Comparison of ENCODE assay signal across 10 cellular contexts in the genomic region with DNA sequence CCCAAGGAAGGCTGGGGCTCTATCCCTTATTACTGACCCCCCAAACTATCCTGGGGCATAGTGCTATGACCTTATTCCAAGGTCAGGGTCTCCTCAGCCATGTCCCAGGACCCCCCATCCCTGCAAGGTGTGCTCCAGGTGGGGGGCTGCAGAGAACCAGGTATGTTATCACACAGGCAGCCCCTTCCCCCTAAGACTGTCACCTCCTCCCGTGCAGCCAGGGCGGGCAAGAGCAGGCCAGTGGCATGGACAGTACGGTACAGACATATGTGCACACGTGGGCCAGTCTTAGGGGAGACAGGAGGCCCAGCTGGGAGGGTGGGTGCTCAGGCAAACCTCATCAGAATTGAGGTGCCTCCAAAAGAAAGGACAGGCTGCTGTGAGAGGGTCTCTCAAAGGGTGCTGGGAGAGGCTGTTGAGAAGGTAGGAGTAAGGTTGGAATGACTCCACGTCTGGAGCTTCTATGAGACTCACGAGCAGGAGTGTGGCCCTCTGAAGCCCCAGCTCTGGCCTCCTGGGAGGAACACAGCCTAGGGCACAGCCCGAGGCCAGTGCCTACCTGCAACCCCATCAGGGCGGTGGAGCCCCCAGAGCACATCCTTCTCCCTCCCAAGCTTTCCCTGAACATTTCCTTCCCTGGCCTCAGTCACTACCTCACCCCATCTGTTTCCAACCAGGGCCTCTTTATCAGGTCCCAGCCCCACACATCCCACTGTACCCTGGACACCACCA. TPM values are rescaled to one million over a fixed set of nuclear protein-coding genes. Genes with fewer than 3 reads are reported as not detected.
DNase-seq lines count a peak whose midpoint lies in the region; ATAC-seq, FAIRE-seq and TF ChIP-seq lines count a peak whose summit lies in the region.
"Had no signal": no experiment of that assay in that cellular context is flagged by ENCODE, and none has a peak within 500 bp of the region (broad histone marks: within the 10 kb centered on the region; RNA-seq: fewer than 3 reads in every experiment).

No MANE protein-coding gene starts in this region.

- TF ChIP-seq CTCF in CD8-positive, alpha-beta T cell (IDR thresholded peaks at IDR 0.05) = no peak
- no peak for TF ChIP-seq CTCF in astrocyte (IDR thresholded peaks at IDR 0.05; ENCODE audit: insufficient read depth, low read depth, low read length)

- peaks cover 18% of the 10 kb centered on the region for H3K27me3 Mint-ChIP-seq in CD8-positive, alpha-beta T cell (ENCODE audit: low read depth)
- H3K27me3 Mint-ChIP-seq in astrocyte (ENCODE audit: low read depth, unreplicated experiment) = no peaks in the 10 kb centered on the region
- H3K27me3 Mint-ChIP-seq in natural killer cell treated with Interleukin-12 subunit alpha and Interleukin-12 subunit beta and Interleukin-15 and Interleukin-18, amount 100 ng/mL, for 72 hours = peaks cover 0 to 9% of the 10 kb centered on the region in 2 donors

- H3K9ac ChIP-seq in astrocyte (ENCODE audit: low read length) = peak overlapping the region; percentile 86

- no peaks in the 10 kb centered on the region for H3K4me1 ChIP-seq in CD8-positive, alpha-beta T cell (ENCODE audit: insufficient read depth, low read length)
- H3K4me1 ChIP-seq in astrocyte (ENCODE audit: insufficient read depth, low read length) = peaks cover 75% of the 10 kb centered on the region

- peak in 1 of 7 experiments; percentile 0 for DNase-seq in CD8-positive, alpha-beta T cell
- DNase-seq in astrocyte (ENCODE audit: low read depth) = no peak
- peak; percentile 52 for DNase-seq in natural killer cell treated with Interleukin-12 subunit alpha and Interleukin-12 subunit beta and Interleukin-15 and Interleukin-18, amount 100 ng/mL, for 72 hours (ENCODE audit: low spot score)
- no peak for DNase-seq in SHP77 (lab: John Stamatoyannopoulos, UW)
- DNase-seq in hepatic stellate cell (ENCODE audit: low spot score) = no peak
- DNase-seq: activated CD4-positive, alpha-beta T cell treated with anti-CD3 and anti-CD28 coated beads for 48 hours; CD4-positive, alpha-beta memory T cell; NCI-H2081 treated with DMSO at 0.1 percent for 48 hours; RPMI8226 had no signal

- peaks cover 46% of the 10 kb centered on the region for H3K36me3 Mint-ChIP-seq in CD8-positive, alpha-beta T cell
- H3K36me3 Mint-ChIP-seq in astrocyte (ENCODE audit: low read depth, unreplicated experiment) = peaks cover 20% of the 10 kb centered on the region
- H3K36me3 Mint-ChIP-seq in natural killer cell treated with Interleukin-12 subunit alpha and Interleukin-12 subunit beta and Interleukin-15 and Interleukin-18, amount 100 ng/mL, for 72 hours = no peaks in the 10 kb centered on the region

- intact Hi-C loops in CD8-positive, alpha-beta T cell (cut with DNase I, micrococcal nuclease) = no loop called here

- H3K27ac ChIP-seq in CD8-positive, alpha-beta T cell (ENCODE audit: low read depth, low read length) = no peak overlapping the region
- peak overlapping the region; percentile 92 for H3K27ac ChIP-seq in astrocyte (ENCODE audit: low read depth, low read length)

- H3K4me3 ChIP-seq in CD8-positive, alpha-beta T cell (ENCODE audit: low read depth, low read length) = no peak overlapping the region
- H3K4me3 ChIP-seq in astrocyte (ENCODE audit: insufficient read depth, low read depth, low read length) = no peak overlapping the region

- peaks cover 14% of the 10 kb centered on the region for H4K20me1 ChIP-seq in astrocyte (ENCODE audit: insufficient read depth, low read length)

- FAIRE-seq in astrocyte (lab: Jason Lieb, UNC) = no peak

- H3K4me1 Mint-ChIP-seq in CD8-positive, alpha-beta T cell (ENCODE audit: low read depth) = peaks cover 10% of the 10 kb centered on the region
- peaks cover 48% of the 10 kb centered on the region for H3K4me1 Mint-ChIP-seq in astrocyte (ENCODE audit: low read depth, unreplicated experiment)
- peaks cover 0 to 8% of the 10 kb centered on the region in 2 donors for H3K4me1 Mint-ChIP-seq in natural killer cell treated with Interleukin-12 subunit alpha and Interleukin-12 subunit beta and Interleukin-15 and Interleukin-18, amount 100 ng/mL, for 72 hours (ENCODE audit: low read depth in 2 of 2)

- H3K79me2 ChIP-seq in astrocyte (ENCODE audit: insufficient read depth, low read length) = peaks cover 38% of the 10 kb centered on the region

- H3K9me3 Mint-ChIP-seq in CD8-positive, alpha-beta T cell = no peaks in the 10 kb centered on the region
- H3K9me3 Mint-ChIP-seq in astrocyte (ENCODE audit: unreplicated experiment) = peaks cover 2% of the 10 kb centered on the region
- H3K9me3 Mint-ChIP-seq in natural killer cell treated with Interleukin-12 subunit alpha and Interleukin-12 subunit beta and Interleukin-15 and Interleukin-18, amount 100 ng/mL, for 72 hours = no peaks in the 10 kb centered on the region
- H3K9me3 Mint-ChIP-seq: CD4-positive, alpha-beta memory T cell had no signal

- no peaks in the 10 kb centered on the region for H3K9me3 ChIP-seq in CD8-positive, alpha-beta T cell (ENCODE audit: low read length)
- no peaks in the 10 kb centered on the region for H3K9me3 ChIP-seq in astrocyte (ENCODE audit: insufficient read depth, low read depth, low read length)

- POLR2A ChIA-PET in CD8-positive, alpha-beta T cell (lab: Charles Lee) = no interaction called here

- no peak overlapping the region for H2AFZ ChIP-seq in astrocyte (ENCODE audit: low read depth, low read length)

- no peaks in the 10 kb centered on the region for H3K27me3 ChIP-seq in CD8-positive, alpha-beta T cell (ENCODE audit: insufficient read depth, low read length)
- H3K27me3 ChIP-seq in astrocyte (ENCODE audit: insufficient read depth, low read length) = no peaks in the 10 kb centered on the region

- no peak overlapping the region for H3K4me3 Mint-ChIP-seq in CD8-positive, alpha-beta T cell
- H3K4me3 Mint-ChIP-seq in astrocyte (ENCODE audit: unreplicated experiment) = peak overlapping the region; percentile 30
- H3K4me3 Mint-ChIP-seq in natural killer cell treated with Interleukin-12 subunit alpha and Interleukin-12 subunit beta and Interleukin-15 and Interleukin-18, amount 100 ng/mL, for 72 hours = no peak overlapping the region
- H3K4me3 Mint-ChIP-seq: CD4-positive, alpha-beta memory T cell had no signal

- H3K27ac Mint-ChIP-seq in CD8-positive, alpha-beta T cell = no peak overlapping the region
- H3K27ac Mint-ChIP-seq in astrocyte (ENCODE audit: unreplicated experiment) = peak overlapping the region; percentile 89
- H3K27ac Mint-ChIP-seq in natural killer cell treated with Interleukin-12 subunit alpha and Interleukin-12 subunit beta and Interleukin-15 and Interleukin-18, amount 100 ng/mL, for 72 hours = no peak overlapping the region

- CTCF ChIA-PET in CD8-positive, alpha-beta T cell (lab: Charles Lee) = no interaction called here

- peaks cover 34% of the 10 kb centered on the region for H3K36me3 ChIP-seq in CD8-positive, alpha-beta T cell (ENCODE audit: insufficient read depth, low read length)
- peaks cover 22% of the 10 kb centered on the region for H3K36me3 ChIP-seq in astrocyte (ENCODE audit: insufficient read depth, low read length)

- peak; percentile 19 for ATAC-seq in CD8-positive, alpha-beta T cell
- no peak for ATAC-seq in natural killer cell treated with Interleukin-12 subunit alpha and Interleukin-12 subunit beta and Interleukin-15 and Interleukin-18, amount 100 ng/mL, for 72 hours
- no peak for ATAC-seq in GM21786 (IDR thresholded peaks at IDR 0.05; ENCODE audit: unreplicated experiment)

- H3K4me2 ChIP-seq in astrocyte (ENCODE audit: low read length) = no peak overlapping the region

RNA-seq across cellular contexts. Expression of gene COL7A1, which starts 1.7 kb away (rescaled TPM):
- total RNA-seq in CD8-positive, alpha-beta T cell = 1 to 10 TPM; 1.2 to 1.6 TPM
- 25.8 and 28.7 TPM in 2 replicates for total RNA-seq in astrocyte
- total RNA-seq in natural killer cell treated with Interleukin-12 subunit alpha and Interleukin-12 subunit beta and Interleukin-15 and Interleukin-18, amount 100 ng/mL, for 72 hours = 1 to 10 TPM; 1.5 to 1.8 TPM

RNA-seq across cellular contexts. Expression of gene UQCRC1, which starts 12.6 kb away (rescaled TPM):
- total RNA-seq in CD8-positive, alpha-beta T cell = 10 to 100 TPM; 84.2 to 92.5 TPM
- 190 and 199 TPM in 2 replicates for total RNA-seq in astrocyte
- 100 to 1,000 TPM; 171 to 211 TPM for total RNA-seq in natural killer cell treated with Interleukin-12 subunit alpha and Interleukin-12 subunit beta and Interleukin-15 and Interleukin-18, amount 100 ng/mL, for 72 hours

RNA-seq across cellular contexts. Expression of gene TMEM89, which starts 24.7 kb away (rescaled TPM):
- total RNA-seq in CD8-positive, alpha-beta T cell = not detected
- total RNA-seq in astrocyte = 0.36 and 0.48 TPM in 2 replicates
- not detected for total RNA-seq in natural killer cell treated with Interleukin-12 subunit alpha and Interleukin-12 subunit beta and Interleukin-15 and Interleukin-18, amount 100 ng/mL, for 72 hours
- total RNA-seq: CD4-positive, alpha-beta memory T cell had no signal

RNA-seq across cellular contexts. Expression of gene UCN2, which starts 33.3 kb away (rescaled TPM):
- not detected for total RNA-seq in CD8-positive, alpha-beta T cell
- 2.8 and 3.3 TPM in 2 replicates for total RNA-seq in astrocyte
- total RNA-seq in natural killer cell treated with Interleukin-12 subunit alpha and Interleukin-12 subunit beta and Interleukin-15 and Interleukin-18, amount 100 ng/mL, for 72 hours = not detected
- total RNA-seq: CD4-positive, alpha-beta memory T cell had no signal

RNA-seq across cellular contexts. Expression of gene SLC26A6, which starts 38.4 kb away (rescaled TPM):
- total RNA-seq in CD8-positive, alpha-beta T cell = 10 to 100 TPM; 10.9 to 13.5 TPM
- total RNA-seq in astrocyte = 30.3 and 32.0 TPM in 2 replicates
- 10 to 100 TPM; 31.3 to 62.4 TPM for total RNA-seq in natural killer cell treated with Interleukin-12 subunit alpha and Interleukin-12 subunit beta and Interleukin-15 and Interleukin-18, amount 100 ng/mL, for 72 hours
